Comparison of ENCODE assay signal across 1 cellular context in genomic region chr18:25062720-25063119, GRCh38.
TF ChIP-seq lines count a peak whose summit lies in the region.

No MANE protein-coding gene starts in this region.

TF ChIP-seq in SK-N-SH, 30 proteins besides CTCF, POLR2A, EP300 and RAD21 (continued from another document):
- TF ChIP-seq USF1 (IDR thresholded peaks at IDR 0.05; ENCODE audit: borderline replicate concordance, low read depth) (no peak), SMC3 (IDR thresholded peaks at IDR 0.05; ENCODE audit: low read depth, low read length) (no peak)
